ENCODE assay signal across 8 cellular contexts in genomic region chr2:226834880-226835279, GRCh38. TPM values are rescaled to one million over a fixed set of nuclear protein-coding genes. Genes with fewer than 3 reads are reported as not detected.
DNase-seq lines count a peak whose midpoint lies in the region; ATAC-seq and TF ChIP-seq lines count a peak whose summit lies in the region.
"Not testable (repeated sequence)": the region's sequence is repeated elsewhere in the genome, so short reads cannot be mapped to it uniquely, and the experiment has no call there.

No MANE protein-coding gene starts in this region.

- 90 to 96% (median 95%) methylated on average over 18 of the region's 18 CpGs for WGBS in heart left ventricle, 4 donors

- not testable (repeated sequence) for DNase-seq in BJ (ENCODE audit: low read depth); HFFc6; SK-N-MC (ENCODE audit: low read depth, low spot score); activated T-helper 1 cell treated with anti-CD3 and anti-CD28 coated beads, Interleukin-12 subunit alpha, Interleukin-12 subunit beta, Interleukin-2, Interleukin-4 antibody, amounts not matched to agents 30 ng/mL and 10 ng/mL and 1 ng/mL, durations not matched to agents 14 hours and 24 hours and 36 hours (ENCODE audit: low spot score); colonic mucosa; heart left ventricle; naive B cell

- peak overlapping the region; percentile 94; the same call in 1 of the 2 replicates for H3K4me3 Mint-ChIP-seq in HFFc6
- H3K4me3 Mint-ChIP-seq in activated T-helper 1 cell treated with anti-CD3 and anti-CD28 coated beads, Interleukin-12 subunit alpha, Interleukin-12 subunit beta, Interleukin-2, Interleukin-4 antibody, amounts not matched to agents 30 ng/mL and 10 ng/mL and 1 ng/mL, durations not matched to agents 14 hours and 24 hours and 36 hours, result peak overlapping the region; percentile 92
- peak overlapping the region; percentile 86 to 99 (median 96) for H3K4me3 Mint-ChIP-seq in naive B cell

- not testable (repeated sequence) for H3K9me3 Mint-ChIP-seq in HFFc6; activated T-helper 1 cell treated with anti-CD3 and anti-CD28 coated beads, Interleukin-12 subunit alpha, Interleukin-12 subunit beta, Interleukin-2, Interleukin-4 antibody, amounts not matched to agents 30 ng/mL and 10 ng/mL and 1 ng/mL, durations not matched to agents 14 hours and 24 hours and 36 hours; naive B cell

- not testable (repeated sequence) for H3K36me3 ChIP-seq in BJ (ENCODE audit: control insufficient read depth, insufficient read depth, low read length); SK-N-MC (ENCODE audit: insufficient read depth, low read length); colonic mucosa
- peaks cover 0 to 14% (median 0%) of the 10 kb centered on the region in 9 donors for H3K36me3 ChIP-seq in heart left ventricle

- CTCF ChIA-PET in BJ (lab: Yijun Ruan, JAX), result interaction anchor here (1.7 to 2.0 kb wide), 2 partner anchors 12 to 148 kb away, joined by 4 to 9 read pairs; no protein-coding TSS in a partner anchor

- peak overlapping the region; percentile 97; the same call in 1 of the 2 replicates for H3K27ac Mint-ChIP-seq in HFFc6
- H3K27ac Mint-ChIP-seq in activated T-helper 1 cell treated with anti-CD3 and anti-CD28 coated beads, Interleukin-12 subunit alpha, Interleukin-12 subunit beta, Interleukin-2, Interleukin-4 antibody, amounts not matched to agents 30 ng/mL and 10 ng/mL and 1 ng/mL, durations not matched to agents 14 hours and 24 hours and 36 hours, result peak overlapping the region; percentile 99
- H3K27ac Mint-ChIP-seq in naive B cell, result peak overlapping the region; percentile 22 to 100 (median 90)

- TF ChIP-seq CTCF in BJ (IDR thresholded peaks at IDR 0.05; ENCODE audit: insufficient read depth, low read depth, low read length); HFFc6 (IDR thresholded peaks at IDR 0.05); colonic mucosa (IDR thresholded peaks at IDR 0.05); heart left ventricle (IDR thresholded peaks at IDR 0.05): not testable (repeated sequence)

- not testable (repeated sequence) for ATAC-seq in heart left ventricle; naive B cell (ENCODE audit: low read depth in 2 of 2)

- not testable (repeated sequence) for H3K27me3 Mint-ChIP-seq in HFFc6 (ENCODE audit: insufficient read depth); activated T-helper 1 cell treated with anti-CD3 and anti-CD28 coated beads, Interleukin-12 subunit alpha, Interleukin-12 subunit beta, Interleukin-2, Interleukin-4 antibody, amounts not matched to agents 30 ng/mL and 10 ng/mL and 1 ng/mL, durations not matched to agents 14 hours and 24 hours and 36 hours (ENCODE audit: insufficient read depth); naive B cell

- H3K4me1 ChIP-seq in colonic mucosa (peaks cover 12% of the 10 kb centered on the region), heart left ventricle (peaks cover 0 to 32% (median 20%) of the 10 kb centered on the region in 12 donors)

- not testable (repeated sequence) for H3K27ac ChIP-seq in SK-N-MC, colonic mucosa
- H3K27ac ChIP-seq in heart left ventricle (peak overlapping the region in 2 of 12 donors; percentile 98 to 99), skin epidermis (peak overlapping the region in 5 of 21 experiments; percentile 97 to 99 (median 99))

- H3K4me3 ChIP-seq in BJ (ENCODE audit: low read depth, low read length) (peak overlapping the region; percentile 70), SK-N-MC (peak overlapping the region; percentile 93), colonic mucosa (peak overlapping the region; percentile 74), heart left ventricle (peak overlapping the region; percentile 74 to 94 (median 85)), skin epidermis (peak overlapping the region; percentile 58 to 84 (median 72))

- intact Hi-C loops in activated T-helper 1 cell treated with anti-CD3 and anti-CD28 coated beads, Interleukin-12 subunit alpha, Interleukin-12 subunit beta, Interleukin-2, Interleukin-4 antibody, amounts not matched to agents 30 ng/mL and 10 ng/mL and 1 ng/mL, durations not matched to agents 14 hours and 24 hours and 36 hours (cut with micrococcal nuclease), result loop anchor here (1.0 to 5.0 kb wide), 6 partner anchors 37 to 1888 kb away; partner anchors contain the start of gene DOCK10
- intact Hi-C loops in colonic mucosa (cut with DNase I), result not testable (repeated sequence)
- intact Hi-C loops in heart left ventricle (cut with DNase I), result loop anchor here in 4 of 10 donors (5.0 to 10.0 kb wide), 3 partner anchors 33 to 150 kb away; no protein-coding TSS in a partner anchor

- peaks cover 24% of the 10 kb centered on the region for H3K36me3 Mint-ChIP-seq in HFFc6 (ENCODE audit: low read depth)
- H3K36me3 Mint-ChIP-seq in activated T-helper 1 cell treated with anti-CD3 and anti-CD28 coated beads, Interleukin-12 subunit alpha, Interleukin-12 subunit beta, Interleukin-2, Interleukin-4 antibody, amounts not matched to agents 30 ng/mL and 10 ng/mL and 1 ng/mL, durations not matched to agents 14 hours and 24 hours and 36 hours (ENCODE audit: low read depth), result peaks cover 29% of the 10 kb centered on the region
- not testable (repeated sequence) for H3K36me3 Mint-ChIP-seq in naive B cell

- not testable (repeated sequence) for H3K9ac ChIP-seq in SK-N-MC (ENCODE audit: insufficient read length)
- peak overlapping the region; percentile 72 to 78 for H3K9ac ChIP-seq in colonic mucosa (ENCODE audit: low read depth in 2 of 2, low read length in 2 of 2)

- not testable (repeated sequence) for H3K27me3 ChIP-seq in BJ (ENCODE audit: control insufficient read depth, insufficient read depth, low read length); colonic mucosa; heart left ventricle

- TF ChIP-seq POLR2A in heart left ventricle (IDR thresholded peaks at IDR 0.05), result not testable (repeated sequence)

- H3K4me1 Mint-ChIP-seq in HFFc6 (ENCODE audit: low read depth) (peaks cover 39% of the 10 kb centered on the region), naive B cell (peaks cover 36 to 61% (median 37%) of the 10 kb centered on the region in 3 donors)
- H3K4me1 Mint-ChIP-seq in activated T-helper 1 cell treated with anti-CD3 and anti-CD28 coated beads, Interleukin-12 subunit alpha, Interleukin-12 subunit beta, Interleukin-2, Interleukin-4 antibody, amounts not matched to agents 30 ng/mL and 10 ng/mL and 1 ng/mL, durations not matched to agents 14 hours and 24 hours and 36 hours (ENCODE audit: low read depth), result peaks cover 56% of the 10 kb centered on the region

- POLR2A ChIA-PET in BJ (lab: Charles Lee), result not testable (repeated sequence)

- not testable (repeated sequence) for H3K9me3 ChIP-seq in SK-N-MC (ENCODE audit: low read depth, low read length); colonic mucosa; heart left ventricle

RNA-seq across cellular contexts. Expression of gene RHBDD1, which starts 1.0 kb away (rescaled TPM):
- polyA plus RNA-seq in BJ (2011; rRNA removed) (29.2 and 51.6 TPM in 2 replicates), heart left ventricle (10 to 100 TPM in 1 of 2 donors, 1 to 10 TPM in 1; 4.7 to 13.4 TPM), naive B cell (ENCODE audit: low read depth in 6 of 6) (10 to 100 TPM; 30.6 to 63.5 (median 49.6) TPM)
- 40.8 and 44.5 TPM in 2 replicates for polyA minus RNA-seq in BJ (2011; rRNA and poly(A)+ RNA removed)
- 10 to 100 TPM; 34.3 to 50.7 (median 42.3) TPM for total RNA-seq in HFFc6 (2021; fragmentation: NEBNext Ultra II Directional; extraction: Animal tissue kit (Norgen Biotek cat#: 25700))
- 39.9 and 48.0 TPM in 2 replicates for total RNA-seq in activated T-helper 1 cell treated with anti-CD3 and anti-CD28 coated beads, Interleukin-12 subunit alpha, Interleukin-12 subunit beta, Interleukin-2, Interleukin-4 antibody, amounts not matched to agents 30 ng/mL and 10 ng/mL and 1 ng/mL, durations not matched to agents 14 hours and 24 hours and 36 hours
- total RNA-seq in colonic mucosa (10 to 100 TPM; 29.9 to 31.7 TPM), heart left ventricle (10 to 100 TPM; 12.5 to 44.5 (median 33.2) TPM)

RNA-seq across cellular contexts. Expression of gene IRS1, which starts 35.3 kb away (rescaled TPM):
- polyA plus RNA-seq in BJ (2011; rRNA removed) (12.4 and 13.0 TPM in 2 replicates), heart left ventricle (1 to 10 TPM; 5.0 to 6.5 TPM), naive B cell (ENCODE audit: low read depth in 6 of 6) (1 to 10 TPM in 1 of 6 donors, under 1 TPM in 5; 0.43 to 2.7 (median 0.73) TPM)
- 22.7 and 26.8 TPM in 2 replicates for polyA minus RNA-seq in BJ (2011; rRNA and poly(A)+ RNA removed)
- total RNA-seq in HFFc6 (2021; fragmentation: NEBNext Ultra II Directional; extraction: Animal tissue kit (Norgen Biotek cat#: 25700)), result 10 to 100 TPM; 37.4 to 49.9 (median 44.4) TPM
- total RNA-seq in activated T-helper 1 cell treated with anti-CD3 and anti-CD28 coated beads, Interleukin-12 subunit alpha, Interleukin-12 subunit beta, Interleukin-2, Interleukin-4 antibody, amounts not matched to agents 30 ng/mL and 10 ng/mL and 1 ng/mL, durations not matched to agents 14 hours and 24 hours and 36 hours, result 3.8 and 4.2 TPM in 2 replicates
- total RNA-seq in colonic mucosa (10 to 100 TPM in 1 of 2 donors, 1 to 10 TPM in 1; 9.5 to 17.4 TPM), heart left ventricle (10 to 100 TPM; 13.4 to 45.8 (median 16.8) TPM)
